ENCODE assay signal across 17 cellular contexts in genomic region chr5:18333841-18334240, GRCh38.
DNase-seq lines count a peak whose midpoint lies in the region; ATAC-seq, FAIRE-seq and TF ChIP-seq lines count a peak whose summit lies in the region.
"Had no signal": no experiment of that assay in that cellular context is flagged by ENCODE, and none has a peak within 500 bp of the region (broad histone marks: within the 10 kb centered on the region; RNA-seq: fewer than 3 reads in every experiment).

No MANE protein-coding gene starts in this region.

- no peaks in the 10 kb centered on the region for H3K27me3 Mint-ChIP-seq in activated T-cell treated with anti-CD3 and anti-CD28 coated beads, Interleukin-2, amount 50 U/mL, for 72 hours (ENCODE audit: low read depth)
- H3K27me3 Mint-ChIP-seq in GM23338 (ENCODE audit: insufficient read depth, low read depth, poor library complexity): no peaks in the 10 kb centered on the region
- H3K27me3 Mint-ChIP-seq: CD4-positive, alpha-beta memory T cell; IgD-negative memory B cell had no signal

- ATAC-seq in foreskin keratinocyte (no peak), GM23338 (no peak), GM18868 (IDR thresholded peaks at IDR 0.05; ENCODE audit: unreplicated experiment) (no peak)
- no peak for ATAC-seq in activated T-cell treated with anti-CD3 and anti-CD28 coated beads, Interleukin-2, amount 50 U/mL, for 72 hours (replicated peaks in 1 of 2)

- H2AFZ ChIP-seq in GM23338: no peak overlapping the region

- no peaks in the 10 kb centered on the region for H3K9me3 ChIP-seq in small intestine (ENCODE audit: control insufficient read depth, low read depth)
- H3K9me3 ChIP-seq: BE2C had no signal

- no peak overlapping the region for H3K4me2 ChIP-seq in GM23338

- TF ChIP-seq CTCF in choroid plexus epithelial cell (conservative IDR thresholded peaks at IDR 0.05; ENCODE audit: low read depth, low read length): no peak
- no peak for TF ChIP-seq CTCF in foreskin keratinocyte (conservative IDR thresholded peaks at IDR 0.05)
- TF ChIP-seq CTCF in GM23338 (conservative IDR thresholded peaks at IDR 0.05; ENCODE audit: low read depth in 2 of 2): no peak

- H3K4me1 ChIP-seq in foreskin keratinocyte: no peaks in the 10 kb centered on the region
- no peaks in the 10 kb centered on the region for H3K4me1 ChIP-seq in small intestine (ENCODE audit: control insufficient read depth in 2 of 2, insufficient read depth in 1 of 2, low read depth in 1 of 2, low read length in 1 of 2)
- H3K4me1 ChIP-seq in GM23338 (ENCODE audit: insufficient read depth): peaks cover 6% of the 10 kb centered on the region; the same call in 1 of the 2 replicates

- no peaks in the 10 kb centered on the region for H3K4me1 Mint-ChIP-seq in activated T-cell treated with anti-CD3 and anti-CD28 coated beads, Interleukin-2, amount 50 U/mL, for 72 hours (ENCODE audit: low read depth)
- no peaks in the 10 kb centered on the region for H3K4me1 Mint-ChIP-seq in GM23338
- H3K4me1 Mint-ChIP-seq: CD4-positive, alpha-beta memory T cell; H9; IgD-negative memory B cell had no signal

- H3K36me3 Mint-ChIP-seq in activated T-cell treated with anti-CD3 and anti-CD28 coated beads, Interleukin-2, amount 50 U/mL, for 72 hours (ENCODE audit: insufficient read depth in 2 of 2): no peaks in the 10 kb centered on the region
- H3K36me3 Mint-ChIP-seq in GM23338 (ENCODE audit: low read depth): no peaks in the 10 kb centered on the region
- H3K36me3 Mint-ChIP-seq: CD4-positive, alpha-beta memory T cell; IgD-negative memory B cell had no signal

- no peak overlapping the region for H3K4me3 Mint-ChIP-seq in activated T-cell treated with anti-CD3 and anti-CD28 coated beads, Interleukin-2, amount 50 U/mL, for 72 hours
- H3K4me3 Mint-ChIP-seq in GM23338: no peak overlapping the region
- H3K4me3 Mint-ChIP-seq: CD4-positive, alpha-beta memory T cell; H9; IgD-negative memory B cell had no signal

- FAIRE-seq in small intestine (lab: Jason Lieb, UNC): peak; percentile 44

- peaks cover 0 to 2% of the 10 kb centered on the region in 2 donors for H3K9me3 Mint-ChIP-seq in activated T-cell treated with anti-CD3 and anti-CD28 coated beads, Interleukin-2, amount 50 U/mL, for 72 hours
- H3K9me3 Mint-ChIP-seq in GM23338: 0 out of 3 replicates have a peak, but pooled peaks cover 4% of the 10 kb centered on the region

- no peak overlapping the region for H3K27ac ChIP-seq in foreskin keratinocyte
- H3K27ac ChIP-seq in small intestine (ENCODE audit: low read depth in 1 of 2, low read length in 1 of 2): no peak overlapping the region
- no peak overlapping the region for H3K27ac ChIP-seq in GM23338 (ENCODE audit: low read depth)
- H3K27ac ChIP-seq: C4-2B had no signal

- peak; percentile 63 for DNase-seq in HS-5 (ENCODE audit: low read depth)
- DNase-seq in choroid plexus epithelial cell (ENCODE audit: low read depth): peak; percentile 27
- peak; percentile 26 to 56 for DNase-seq in foreskin keratinocyte
- DNase-seq in small intestine: no peak
- DNase-seq in activated T-cell treated with anti-CD3 and anti-CD28 coated beads, Interleukin-2, amount 50 U/mL, for 72 hours: no peak
- no peak for DNase-seq in GM23338 (ENCODE audit: low spot score)
- no peak for DNase-seq in activated naive CD4-positive, alpha-beta T cell treated with anti-CD3 and anti-CD28 coated beads, Interleukin-2, amount 50 U/mL, for 16 hours
- DNase-seq: BE2C; CD4-positive, alpha-beta memory T cell; COR-L47; DND-41; GF-D8; GOT3; H9 had no signal

- H3K27me3 ChIP-seq in foreskin keratinocyte (no peaks in the 10 kb centered on the region), small intestine (ENCODE audit: control insufficient read depth in 2 of 2, insufficient read depth in 2 of 2, low read length in 2 of 2) (no peaks in the 10 kb centered on the region), GM23338 (ENCODE audit: insufficient read depth) (no peaks in the 10 kb centered on the region)
- H3K27me3 ChIP-seq: BE2C had no signal

- no peaks in the 10 kb centered on the region for H3K9me2 ChIP-seq in GM23338 (ENCODE audit: insufficient read depth)

- WGBS in small intestine, 3 donors: 34 to 93% (median 77%) methylated on average over 1 of the region's 1 CpG

- no peak overlapping the region for H3K4me3 ChIP-seq in choroid plexus epithelial cell (ENCODE audit: low read depth, low read length)
- no peak overlapping the region for H3K4me3 ChIP-seq in small intestine (ENCODE audit: low read depth in 1 of 2, low read length in 2 of 2)
- no peak overlapping the region for H3K4me3 ChIP-seq in GM23338

- no peaks in the 10 kb centered on the region for H3K79me2 ChIP-seq in GM23338 (replicated peaks; ENCODE audit: insufficient read depth)

- H3K36me3 ChIP-seq in small intestine (ENCODE audit: control insufficient read depth in 2 of 2, insufficient read depth in 2 of 2, low read length in 2 of 2): no peaks in the 10 kb centered on the region
- H3K36me3 ChIP-seq in GM23338 (ENCODE audit: insufficient read depth): no peaks in the 10 kb centered on the region
- H3K36me3 ChIP-seq: BE2C had no signal

- H3K27ac Mint-ChIP-seq in activated T-cell treated with anti-CD3 and anti-CD28 coated beads, Interleukin-2, amount 50 U/mL, for 72 hours: no peak overlapping the region
- no peak overlapping the region for H3K27ac Mint-ChIP-seq in GM23338
- H3K27ac Mint-ChIP-seq: CD4-positive, alpha-beta memory T cell; H9; IgD-negative memory B cell had no signal

- H3F3A ChIP-seq in GM23338 (replicated peaks; ENCODE audit: low read depth): no peaks in the 10 kb centered on the region

- no peaks in the 10 kb centered on the region for H4K20me1 ChIP-seq in GM23338 (replicated peaks; ENCODE audit: insufficient read depth)

TF ChIP-seq in GM23338, 12 proteins besides CTCF, POLR2A, EP300 and RAD21 (continues in another document):
- TF ChIP-seq REST (IDR thresholded peaks at IDR 0.05; ENCODE audit: unreplicated experiment): no peak

Comparison
In these comparisons a context has a peak if more than half of its experiments do, and no peak if none do; other contexts are left out.
1. DNase-seq: peak in HS-5 (single experiment), choroid plexus epithelial cell (single experiment) and foreskin keratinocyte (2 of 2); none in small intestine (single experiment), activated T-cell treated with anti-CD3 and anti-CD28 coated beads, Interleukin-2, amount 50 U/mL, for 72 hours (0 of 2), GM23338 (single experiment) and activated naive CD4-positive, alpha-beta T cell treated with anti-CD3 and anti-CD28 coated beads, Interleukin-2, amount 50 U/mL, for 16 hours (single experiment).